In the genomic region with DNA sequence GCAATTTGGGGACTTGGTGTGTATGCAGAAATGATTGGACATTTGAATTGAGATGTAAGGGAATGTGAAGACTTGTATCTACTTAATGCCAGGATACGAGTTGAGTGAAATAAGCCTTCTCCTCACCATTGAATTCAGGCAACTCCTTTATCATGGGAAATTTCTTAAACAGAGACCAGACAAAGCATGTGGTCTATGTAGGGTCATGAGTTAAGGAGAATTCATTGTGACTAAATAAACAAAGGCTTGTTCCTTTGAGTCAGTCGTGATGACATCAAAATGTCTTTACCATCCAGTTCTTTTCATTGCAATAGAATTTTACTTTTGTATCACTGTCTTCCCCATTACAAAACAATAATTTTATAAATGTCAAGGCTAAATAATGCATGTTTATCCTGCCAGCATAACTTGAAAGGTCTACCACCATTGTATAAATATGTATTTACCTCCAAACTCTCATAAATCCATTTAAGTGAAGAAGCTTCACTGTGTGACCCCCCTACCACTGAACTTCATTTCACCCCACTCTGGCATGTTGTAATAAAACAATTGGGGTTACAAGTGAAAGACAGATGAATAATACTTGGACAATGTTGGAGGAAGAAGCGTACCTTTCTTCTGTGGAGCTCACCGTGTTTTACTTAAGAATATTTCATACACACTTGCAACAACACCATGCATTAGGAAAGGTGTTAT, we compare ENCODE assay signal across 14 cellular contexts.
"Had no signal": no experiment of that assay in that cellular context is flagged by ENCODE, and none has a peak within 500 bp of the region (broad histone marks: within the 10 kb centered on the region; RNA-seq: fewer than 3 reads in every experiment).

No MANE protein-coding gene starts in this region.

- ATAC-seq: activated CD8-positive, alpha-beta memory T cell treated with anti-CD3 and anti-CD28 coated beads, Interleukin-2, amount 10 ng/mL, durations not matched to agents 7 days and 5 days; activated T-cell treated with anti-CD3 and anti-CD28 coated beads, Interleukin-2, amount 50 U/mL, for 4 hours; pancreas had no signal

- H3K9me3 ChIP-seq: pancreas had no signal

- H3K36me3 ChIP-seq: pancreas had no signal

- H3K4me3 ChIP-seq: pancreas had no signal

- H3K27me3 ChIP-seq: pancreas had no signal

- DNase-seq: activated CD4-positive, alpha-beta T cell treated with anti-CD3 and anti-CD28 coated beads for 1 hour; activated CD4-positive, alpha-beta T cell treated with anti-CD3 and anti-CD28 coated beads, Interleukin-2, amount 50 U/mL, for 48 hours; activated CD8-positive, alpha-beta memory T cell treated with anti-CD3 and anti-CD28 coated beads, Interleukin-2, amount 10 ng/mL, durations not matched to agents 7 days and 5 days; activated gamma-delta T cell; activated T-cell treated with anti-CD3 and anti-CD28 coated beads, Interleukin-2, amount 50 U/mL, for 4 hours; effector memory CD4-positive, alpha-beta T cell; erythroblast; kidney; midbrain; pancreas; retina; stimulated activated CD4-positive, alpha-beta T cell treated with anti-CD3 and anti-CD28 coated beads, Interleukin-15, amount 100 ng/mL, for 24 hours; stimulated activated CD4-positive, alpha-beta T cell treated with anti-CD3 and anti-CD28 coated beads, Interleukin-4, amount 100 ng/mL, for 24 hours; T1000 had no signal

- H3K4me1 ChIP-seq: pancreas had no signal

- H3K27ac ChIP-seq: pancreas had no signal
